Comparison of ENCODE assay signal across 8 cellular contexts in the genomic region with DNA sequence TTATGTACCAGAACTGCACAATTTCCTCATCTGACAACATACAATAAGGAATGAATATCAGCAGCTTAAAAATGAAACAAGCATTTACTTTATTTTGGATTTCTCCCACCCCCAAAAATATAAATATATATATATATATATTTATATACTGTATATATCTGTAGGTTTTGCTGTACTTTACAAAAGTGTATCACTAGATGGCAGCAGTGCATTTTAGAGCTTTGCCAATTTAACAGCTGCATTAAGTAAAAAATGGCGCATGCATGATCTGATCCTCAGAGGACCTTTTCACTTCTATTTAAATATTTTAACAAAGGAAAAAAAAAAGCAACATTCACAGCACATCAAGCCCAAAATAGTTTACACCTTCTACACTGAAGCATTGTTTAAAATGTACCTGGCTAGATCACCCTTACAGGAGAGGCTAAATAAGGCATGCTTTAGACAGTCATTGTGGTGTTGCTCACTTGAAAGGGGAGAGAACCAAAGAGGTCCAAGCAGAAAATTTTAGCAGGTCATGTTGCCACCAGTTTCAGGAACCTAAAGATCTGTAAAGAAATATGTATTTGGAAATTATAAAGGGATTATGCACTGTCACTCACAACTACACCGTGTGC.
A peak's percentile ranks its signal among the peaks of the same experiment; 100 is the strongest.
DNase-seq lines count a peak whose midpoint lies in the region; ATAC-seq and TF ChIP-seq lines count a peak whose summit lies in the region.

No MANE protein-coding gene starts in this region.

- TF ChIP-seq CTCF in HEK293 (tag by site-specific recombination; IDR thresholded peaks at IDR 0.05) (no peak), body of pancreas (IDR thresholded peaks at IDR 0.05) (peak in 6 of 7 experiments; percentile 43 to 53 (median 46)), left lung (IDR thresholded peaks at IDR 0.05) (peak in 1 of 2 donors; percentile 41), upper lobe of left lung (IDR thresholded peaks at IDR 0.05) (peak in 2 of 6 experiments; percentile 16 to 21)

- TF ChIP-seq POLR2A in body of pancreas (IDR thresholded peaks at IDR 0.05): no peak
- no peak for TF ChIP-seq POLR2A in upper lobe of left lung (IDR thresholded peaks at IDR 0.05)

- H3K27ac ChIP-seq in HEK293 (ENCODE audit: extremely low read depth, low read depth, low read length): no peak overlapping the region
- H3K27ac ChIP-seq in body of pancreas: no peak overlapping the region
- no peak overlapping the region for H3K27ac ChIP-seq in left lung
- no peak overlapping the region for H3K27ac ChIP-seq in upper lobe of left lung

- POLR2A ChIA-PET in HEK293 (lab: Yijun Ruan, JAX): interaction anchor here (0.6 to 1.0 kb wide), 3 partner anchors 73 to 139 kb away, joined by 3 to 5 read pairs (median 3); a partner anchor contains a TSS

- WGBS in body of pancreas, 2 donors: 51 to 53% methylated on average over 2 of the region's 2 CpGs
- 69 to 73% methylated on average over 2 of the region's 2 CpGs for WGBS in upper lobe of left lung, 2 donors

- H3K4me1 ChIP-seq in HEK293 (ENCODE audit: control insufficient read depth, insufficient read depth, low read length) (peaks cover 7% of the 10 kb centered on the region; the same call in 1 of the 2 replicates), body of pancreas (no peaks in the 10 kb centered on the region), left lung (peaks cover 0 to 14% of the 10 kb centered on the region in 2 donors), upper lobe of left lung (peaks cover 0 to 9% (median 8%) of the 10 kb centered on the region in 4 donors)

- ATAC-seq in body of pancreas (no peak), left lung (peak; percentile 77), GM18511 (IDR thresholded peaks at IDR 0.05; ENCODE audit: unreplicated experiment) (no peak), upper lobe of left lung (ENCODE audit: low FRiP score in 2 of 2) (no peak)

- H3K27me3 ChIP-seq in body of pancreas: no peaks in the 10 kb centered on the region
- H3K27me3 ChIP-seq in left lung: no peaks in the 10 kb centered on the region
- no peaks in the 10 kb centered on the region for H3K27me3 ChIP-seq in upper lobe of left lung

- DNase-seq in CD1c-positive myeloid dendritic cell (ENCODE audit: extremely low spot score): peak; percentile 67
- peak; percentile 40 to 81 for DNase-seq in NCI-H526 (lab: John Stamatoyannopoulos, UW)
- DNase-seq in body of pancreas: peak in 1 of 4 donors; percentile 34
- DNase-seq in left lung: no peak
- no peak for DNase-seq in ureter (ENCODE audit: low spot score)
- no peak for DNase-seq in upper lobe of left lung

- H3K9me3 ChIP-seq in HEK293 (ENCODE audit: control insufficient read depth, insufficient read depth, low read depth, low read length): no peaks in the 10 kb centered on the region
- no peaks in the 10 kb centered on the region for H3K9me3 ChIP-seq in body of pancreas
- H3K9me3 ChIP-seq in left lung: no peaks in the 10 kb centered on the region
- H3K9me3 ChIP-seq in upper lobe of left lung: no peaks in the 10 kb centered on the region

- H3K4me3 ChIP-seq in HEK293 (ENCODE audit: low read depth, low read length): no peak overlapping the region
- H3K4me3 ChIP-seq in body of pancreas: no peak overlapping the region
- H3K4me3 ChIP-seq in left lung: no peak overlapping the region
- H3K4me3 ChIP-seq in upper lobe of left lung: no peak overlapping the region

- CTCF ChIA-PET in HEK293 (lab: Yijun Ruan, JAX): interaction anchor here (0.5 to 8.6 kb wide), 54 partner anchors 9 to 1243 kb away, joined by 3 to 168 read pairs (median 4); a partner anchor contains a TSS

- TF ChIP-seq EP300 in upper lobe of left lung (IDR thresholded peaks at IDR 0.05): no peak

- H3K36me3 ChIP-seq in HEK293 (ENCODE audit: control insufficient read depth in 2 of 2, insufficient read depth in 1 of 2, low read length in 2 of 2): peaks cover 39 to 88% of the 10 kb centered on the region in 2 experiments
- H3K36me3 ChIP-seq in body of pancreas (replicated peaks in 1 of 2; ENCODE audit: insufficient read depth in 1 of 2, low read depth in 2 of 2): peaks cover 0 to 14% of the 10 kb centered on the region in 2 donors
- peaks cover 0 to 89% of the 10 kb centered on the region in 2 donors for H3K36me3 ChIP-seq in left lung
- peaks cover 11 to 94% (median 49%) of the 10 kb centered on the region in 4 donors for H3K36me3 ChIP-seq in upper lobe of left lung

- intact Hi-C loops in body of pancreas (cut with DNase I) (no loop called here), left lung (cut with DNase I) (loop anchor here in 1 of 2 donors (5.0 to 10.0 kb wide), 2 partner anchors 77 to 134 kb away; no protein-coding TSS in a partner anchor)

TF ChIP-seq in HEK293, 187 proteins besides CTCF, POLR2A, EP300 and RAD21 (continues in another document):
- no peak for TF ChIP-seq ZNF214 (tag by site-specific recombination; IDR thresholded peaks at IDR 0.05; ENCODE audit: borderline replicate concordance)
- TF ChIP-seq ZNF776 (tag by site-specific recombination; IDR thresholded peaks at IDR 0.05; ENCODE audit: borderline replicate concordance): no peak
- TF ChIP-seq ZNF561 (tag by site-specific recombination; IDR thresholded peaks at IDR 0.05; ENCODE audit: borderline replicate concordance): no peak
- TF ChIP-seq, protein P1, sequence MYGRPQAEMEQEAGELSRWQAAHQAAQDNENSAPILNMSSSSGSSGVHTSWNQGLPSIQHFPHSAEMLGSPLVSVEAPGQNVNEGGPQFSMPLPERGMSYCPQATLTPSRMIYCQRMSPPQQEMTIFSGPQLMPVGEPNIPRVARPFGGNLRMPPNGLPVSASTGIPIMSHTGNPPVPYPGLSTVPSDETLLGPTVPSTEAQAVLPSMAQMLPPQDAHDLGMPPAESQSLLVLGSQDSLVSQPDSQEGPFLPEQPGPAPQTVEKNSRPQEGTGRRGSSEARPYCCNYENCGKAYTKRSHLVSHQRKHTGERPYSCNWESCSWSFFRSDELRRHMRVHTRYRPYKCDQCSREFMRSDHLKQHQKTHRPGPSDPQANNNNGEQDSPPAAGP (tag by site-specific recombination; IDR thresholded peaks at IDR 0.05): no peak
- peak; percentile 71 for TF ChIP-seq ZNF654 (tag by site-specific recombination; IDR thresholded peaks at IDR 0.05; ENCODE audit: low read depth)
- TF ChIP-seq, protein P2, sequence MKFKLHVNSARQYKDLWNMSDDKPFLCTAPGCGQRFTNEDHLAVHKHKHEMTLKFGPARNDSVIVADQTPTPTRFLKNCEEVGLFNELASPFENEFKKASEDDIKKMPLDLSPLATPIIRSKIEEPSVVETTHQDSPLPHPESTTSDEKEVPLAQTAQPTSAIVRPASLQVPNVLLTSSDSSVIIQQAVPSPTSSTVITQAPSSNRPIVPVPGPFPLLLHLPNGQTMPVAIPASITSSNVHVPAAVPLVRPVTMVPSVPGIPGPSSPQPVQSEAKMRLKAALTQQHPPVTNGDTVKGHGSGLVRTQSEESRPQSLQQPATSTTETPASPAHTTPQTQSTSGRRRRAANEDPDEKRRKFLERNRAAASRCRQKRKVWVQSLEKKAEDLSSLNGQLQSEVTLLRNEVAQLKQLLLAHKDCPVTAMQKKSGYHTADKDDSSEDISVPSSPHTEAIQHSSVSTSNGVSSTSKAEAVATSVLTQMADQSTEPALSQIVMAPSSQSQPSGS (tag by site-specific recombination; IDR thresholded peaks at IDR 0.05; ENCODE audit: low read depth): no peak
- TF ChIP-seq, protein P3, sequence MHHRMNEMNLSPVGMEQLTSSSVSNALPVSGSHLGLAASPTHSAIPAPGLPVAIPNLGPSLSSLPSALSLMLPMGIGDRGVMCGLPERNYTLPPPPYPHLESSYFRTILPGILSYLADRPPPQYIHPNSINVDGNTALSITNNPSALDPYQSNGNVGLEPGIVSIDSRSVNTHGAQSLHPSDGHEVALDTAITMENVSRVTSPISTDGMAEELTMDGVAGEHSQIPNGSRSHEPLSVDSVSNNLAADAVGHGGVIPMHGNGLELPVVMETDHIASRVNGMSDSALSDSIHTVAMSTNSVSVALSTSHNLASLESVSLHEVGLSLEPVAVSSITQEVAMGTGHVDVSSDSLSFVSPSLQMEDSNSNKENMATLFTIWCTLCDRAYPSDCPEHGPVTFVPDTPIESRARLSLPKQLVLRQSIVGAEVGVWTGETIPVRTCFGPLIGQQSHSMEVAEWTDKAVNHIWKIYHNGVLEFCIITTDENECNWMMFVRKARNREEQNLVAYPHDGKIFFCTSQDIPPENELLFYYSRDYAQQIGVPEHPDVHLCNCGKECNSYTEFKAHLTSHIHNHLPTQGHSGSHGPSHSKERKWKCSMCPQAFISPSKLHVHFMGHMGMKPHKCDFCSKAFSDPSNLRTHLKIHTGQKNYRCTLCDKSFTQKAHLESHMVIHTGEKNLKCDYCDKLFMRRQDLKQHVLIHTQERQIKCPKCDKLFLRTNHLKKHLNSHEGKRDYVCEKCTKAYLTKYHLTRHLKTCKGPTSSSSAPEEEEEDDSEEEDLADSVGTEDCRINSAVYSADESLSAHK (tag by site-specific recombination; IDR thresholded peaks at IDR 0.05): no peak
- TF ChIP-seq MEIS1 (CRISPR knock-in tag; IDR thresholded peaks at IDR 0.05; ENCODE audit: borderline replicate concordance): no peak
- peak; percentile 57 for TF ChIP-seq ZNF335 (tag by site-specific recombination; conservative IDR thresholded peaks at IDR 0.05)
- no peak for TF ChIP-seq ZNF239 (tag by site-specific recombination; IDR thresholded peaks at IDR 0.05)
- no peak for TF ChIP-seq ZXDB (tag by site-specific recombination; IDR thresholded peaks at IDR 0.05)
- TF ChIP-seq, protein P4, sequence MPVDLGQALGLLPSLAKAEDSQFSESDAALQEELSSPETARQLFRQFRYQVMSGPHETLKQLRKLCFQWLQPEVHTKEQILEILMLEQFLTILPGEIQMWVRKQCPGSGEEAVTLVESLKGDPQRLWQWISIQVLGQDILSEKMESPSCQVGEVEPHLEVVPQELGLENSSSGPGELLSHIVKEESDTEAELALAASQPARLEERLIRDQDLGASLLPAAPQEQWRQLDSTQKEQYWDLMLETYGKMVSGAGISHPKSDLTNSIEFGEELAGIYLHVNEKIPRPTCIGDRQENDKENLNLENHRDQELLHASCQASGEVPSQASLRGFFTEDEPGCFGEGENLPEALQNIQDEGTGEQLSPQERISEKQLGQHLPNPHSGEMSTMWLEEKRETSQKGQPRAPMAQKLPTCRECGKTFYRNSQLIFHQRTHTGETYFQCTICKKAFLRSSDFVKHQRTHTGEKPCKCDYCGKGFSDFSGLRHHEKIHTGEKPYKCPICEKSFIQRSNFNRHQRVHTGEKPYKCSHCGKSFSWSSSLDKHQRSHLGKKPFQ (tag by site-specific recombination; IDR thresholded peaks at IDR 0.05): no peak
- no peak for TF ChIP-seq ZNF157 (tag by site-specific recombination; IDR thresholded peaks at IDR 0.05)
- no peak for TF ChIP-seq ZNF132 (tag by site-specific recombination; IDR thresholded peaks at IDR 0.05; ENCODE audit: borderline replicate concordance)
- TF ChIP-seq ZNF473 (tag by site-specific recombination; IDR thresholded peaks at IDR 0.05): no peak
- TF ChIP-seq ZNF155 (tag by site-specific recombination; IDR thresholded peaks at IDR 0.05): no peak
- TF ChIP-seq ZNF37A (tag by site-specific recombination; IDR thresholded peaks at IDR 0.05): no peak
- no peak for TF ChIP-seq EGR2 (tag by site-specific recombination; IDR thresholded peaks at IDR 0.05; ENCODE audit: low read depth)
- TF ChIP-seq ZNF394 (tag by site-specific recombination; IDR thresholded peaks at IDR 0.05; ENCODE audit: borderline replicate concordance): no peak

Comparison
In these comparisons a context has a peak if more than half of its experiments do, and no peak if none do; other contexts are left out.
1. DNase-seq: peak in CD1c-positive myeloid dendritic cell (single experiment) and NCI-H526 (2 of 2); none in left lung (0 of 2), ureter (single experiment) and upper lobe of left lung (0 of 2).